ENCODE assay signal across 38 cellular contexts in genomic region chr1:158579733-158580132, GRCh38. TPM values are rescaled to one million over a fixed set of nuclear protein-coding genes. Genes with fewer than 3 reads are reported as not detected.
"Had no signal": no experiment of that assay in that cellular context is flagged by ENCODE, and none has a peak within 500 bp of the region (broad histone marks: within the 10 kb centered on the region; RNA-seq: fewer than 3 reads in every experiment).

A gene with protein sequence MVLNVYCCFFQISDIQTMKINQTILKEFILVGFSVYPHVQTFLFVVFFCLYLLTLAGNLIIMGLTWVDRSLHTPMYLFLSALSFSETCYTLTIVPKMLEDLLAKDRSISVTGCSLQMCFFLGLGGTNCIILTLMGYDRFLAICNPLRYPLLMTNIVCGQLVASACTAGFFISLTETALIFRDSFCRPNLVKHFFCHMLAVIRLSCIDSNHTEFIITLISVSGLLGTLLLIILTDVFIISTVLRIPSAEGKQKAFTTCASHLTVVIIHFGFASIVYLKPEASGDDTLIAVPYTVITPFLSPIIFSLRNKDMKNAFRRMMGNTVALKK (minus strand): TSS chr1:158579899. CDS start chr1:158579899, 0 bp downstream.

- H3K36me3 ChIP-seq: adrenal gland, brain microvascular endothelial cell, breast epithelium had no signal

- ATAC-seq: activated CD8-positive, alpha-beta T cell treated with anti-CD3 and anti-CD28 coated beads for 36 hours; activated naive CD4-positive, alpha-beta T cell treated with anti-CD3 and anti-CD28 coated beads, Interleukin-2, amount 50 U/mL, for 72 hours; activated T-cell treated with anti-CD3 and anti-CD28 coated beads, Interleukin-2, amount 50 U/mL, for 4 hours; activated T-cell treated with anti-CD3 and anti-CD28 coated beads, Interleukin-2, amount 50 U/mL, for 72 hours; activated T-helper 17 cell treated with anti-CD3 and anti-CD28 coated beads, Interleukin-2, amount 50 U/mL, for 72 hours; body of pancreas had no signal

- FAIRE-seq: astrocyte, colon, TTC549 had no signal

- DNase-seq: activated B cell treated with CpG ODN at 0.5 μM for 24 hours; activated CD4-positive, alpha-beta memory T cell treated with anti-CD3 and anti-CD28 coated beads for 36 hours; activated CD4-positive, alpha-beta T cell treated with anti-CD3 and anti-CD28 coated beads for 4 hours; activated CD4-positive, alpha-beta T cell treated with anti-CD3 and anti-CD28 coated beads, Interleukin-2, amount 10 ng/mL, durations not matched to agents 24 days and 14 days; activated CD4-positive, alpha-beta T cell treated with anti-CD3 and anti-CD28 coated beads, Interleukin-2, amount 50 U/mL, for 1 hour; activated CD4-positive, alpha-beta T cell treated with anti-CD3 and anti-CD28 coated beads, Interleukin-2, amount 50 U/mL, for 4 hours; activated CD4-positive, CD25-positive, alpha-beta regulatory T cell treated with anti-CD3 and anti-CD28 coated beads, Interleukin-2, amount 50 U/mL, for 72 hours; activated CD8-positive, alpha-beta memory T cell treated with anti-CD3 and anti-CD28 coated beads, Interleukin-2, amount 50 U/mL, for 4 hours; activated CD8-positive, alpha-beta T cell treated with anti-CD3 and anti-CD28 coated beads for 36 hours; activated effector memory CD4-positive, alpha-beta T cell treated with anti-CD3 and anti-CD28 coated beads, Interleukin-2, amount 50 U/mL, for 16 hours; activated gamma-delta T cell treated with Interleukin-2 at 50 U/mL for 16 hours; activated naive CD4-positive, alpha-beta T cell; activated naive CD4-positive, alpha-beta T cell treated with anti-CD3 and anti-CD28 coated beads for 36 hours; activated naive CD4-positive, alpha-beta T cell treated with anti-CD3 and anti-CD28 coated beads, Interleukin-2, amount 50 U/mL, for 16 hours; activated naive CD8-positive, alpha-beta T cell treated with anti-CD3 and anti-CD28 coated beads for 36 hours; activated T-cell treated with anti-CD3 and anti-CD28 coated beads for 4 hours; activated T-cell treated with anti-CD3 and anti-CD28 coated beads, Interleukin-2, amount 50 U/mL, for 1 hour; activated T-cell treated with anti-CD3 and anti-CD28 coated beads, Interleukin-2, amount 50 U/mL, for 4 hours; activated T-cell treated with anti-CD3 and anti-CD28 coated beads, Interleukin-2, amount 50 U/mL, for 72 hours; adrenal gland; amniotic stem cell; aorta; body of pancreas; brain microvascular endothelial cell; central memory CD4-positive, alpha-beta T cell; T-helper 2 cell; T-helper 9 cell had no signal

- H3K9me3 ChIP-seq: adrenal gland, body of pancreas, breast epithelium had no signal

- H3K27me3 ChIP-seq: adrenal gland, body of pancreas, brain microvascular endothelial cell, breast epithelium had no signal

- H3K4me1 ChIP-seq: adrenal gland, body of pancreas, breast epithelium had no signal

- H3K27ac ChIP-seq: adrenal gland, body of pancreas, brain microvascular endothelial cell, breast epithelium, VCaP had no signal

- H3K4me3 ChIP-seq: adrenal gland, body of pancreas, breast epithelium had no signal

RNA-seq across cellular contexts. Expression of the gene that starts here (rescaled TPM):
- total RNA-seq: activated B cell treated with CpG ODN at 0.5 μM for 24 hours; activated CD4-positive, alpha-beta memory T cell treated with anti-CD3 and anti-CD28 coated beads for 36 hours; activated CD4-positive, alpha-beta T cell treated with anti-CD3 and anti-CD28 coated beads, Interleukin-2, amount 10 ng/mL, durations not matched to agents 24 days and 14 days; activated CD8-positive, alpha-beta memory T cell treated with anti-CD3 and anti-CD28 coated beads for 36 hours; activated CD8-positive, alpha-beta T cell treated with anti-CD3 and anti-CD28 coated beads for 36 hours; activated naive CD4-positive, alpha-beta T cell treated with anti-CD3 and anti-CD28 coated beads for 36 hours; activated naive CD4-positive, alpha-beta T cell treated with anti-CD3 and anti-CD28 coated beads, Interleukin-2, amount 50 U/mL, for 72 hours; activated naive CD8-positive, alpha-beta T cell treated with anti-CD3 and anti-CD28 coated beads for 36 hours; activated T-cell treated with anti-CD3 and anti-CD28 coated beads, Interleukin-2, amount 50 U/mL, for 4 hours; activated T-cell treated with anti-CD3 and anti-CD28 coated beads, Interleukin-2, amount 50 U/mL, for 72 hours; activated T-helper 1 cell treated with anti-CD3 and anti-CD28 coated beads, Interleukin-12 subunit alpha, Interleukin-12 subunit beta, Interleukin-2, Interleukin-4 antibody, amounts not matched to agents 30 ng/mL and 10 ng/mL and 1 ng/mL, durations not matched to agents 14 hours and 24 hours and 36 hours; activated T-helper 17 cell treated with anti-CD3 and anti-CD28 coated beads, Interleukin-2, amount 50 U/mL, for 72 hours; adrenal gland; aorta; astrocyte; body of pancreas; breast epithelium; cardiac septum; cerebellum had no signal
- polyA plus RNA-seq: adrenal gland, aorta had no signal
